Comparison of ENCODE assay signal across 8 cellular contexts in genomic region chr5:134586866-134587524, GRCh38. TPM values are rescaled to one million over a fixed set of nuclear protein-coding genes. Genes with fewer than 3 reads are reported as not detected.
DNase-seq lines count a peak whose midpoint lies in the region; ATAC-seq and TF ChIP-seq lines count a peak whose summit lies in the region.

No MANE protein-coding gene starts in this region.

- no peak overlapping the region for H3K27ac ChIP-seq in left lung

- DNase-seq in NK-92 treated with Interleukin-12 subunit alpha and Interleukin-12 subunit beta, amount 100 ng/mL, for 24 hours (lab: John Stamatoyannopoulos, UW): peak; percentile 33
- DNase-seq in NK-92 (lab: John Stamatoyannopoulos, UW; ENCODE audit: unreplicated experiment) (no peak), NCI-H460 (ENCODE audit: extremely low read depth, low read depth) (peak; percentile 51), chondrocyte (ENCODE audit: low spot score) (peak; percentile 71), left lung (peak; percentile 76 to 94)
- DNase-seq in activated CD4-positive, alpha-beta T cell treated with anti-CD3 and anti-CD28 coated beads for 24 hours (ENCODE audit: low read depth in 2 of 2): peak; percentile 85 to 90
- DNase-seq in stimulated activated CD4-positive, alpha-beta T cell treated with anti-CD3 and anti-CD28 coated beads, Interleukin-2, amount 100 ng/mL, for 48 hours: peak; percentile 90 to 91

- no peaks in the 10 kb centered on the region for H3K36me3 Mint-ChIP-seq in chondrocyte (ENCODE audit: low read depth)

- ATAC-seq in HG02973 (IDR thresholded peaks at IDR 0.05; ENCODE audit: unreplicated experiment) (peak; percentile 79), left lung (peak; percentile 95)

- H3K9me3 Mint-ChIP-seq in chondrocyte (ENCODE audit: low read depth): no peaks in the 10 kb centered on the region

- H3K27me3 ChIP-seq in left lung: no peaks in the 10 kb centered on the region

- peaks cover 0 to 9% of the 10 kb centered on the region in 2 donors for H3K4me1 ChIP-seq in left lung

- H3K4me1 Mint-ChIP-seq in chondrocyte (ENCODE audit: low read depth): peaks cover 8% of the 10 kb centered on the region

- no peaks in the 10 kb centered on the region for H3K27me3 Mint-ChIP-seq in chondrocyte (ENCODE audit: low read depth)

- intact Hi-C loops in left lung (cut with DNase I): no loop called here

- peak overlapping the region; percentile 59 for H3K27ac Mint-ChIP-seq in chondrocyte (ENCODE audit: unreplicated experiment)

- H3K9me3 ChIP-seq in left lung: no peaks in the 10 kb centered on the region

- TF ChIP-seq CTCF in chondrocyte (IDR thresholded peaks at IDR 0.05): peak; percentile 86
- peak; percentile 58 to 90 for TF ChIP-seq CTCF in left lung (IDR thresholded peaks at IDR 0.05)

- no peak overlapping the region for H3K4me3 Mint-ChIP-seq in chondrocyte (ENCODE audit: unreplicated experiment)

- H3K4me3 ChIP-seq in left lung: no peak overlapping the region

- no peaks in the 10 kb centered on the region for H3K36me3 ChIP-seq in left lung

RNA-seq across cellular contexts. Expression of gene SAR1B, which starts 45.6 kb away (rescaled TPM):
- total RNA-seq in NCI-H460 (2014; rRNA removed; shearing (Covaris generic)): 64.0 and 84.4 TPM in 2 replicates
- 28.4 and 37.8 TPM in 2 replicates for polyA plus RNA-seq in NCI-H460 (2014; cell fraction: nucleus; rRNA removed)
- 76.8 to 95.5 TPM (median 77.1 TPM) in 3 replicates for total RNA-seq in chondrocyte
- total RNA-seq in left lung: 10 to 100 TPM; 66.9 to 75.3 TPM
